In the genomic region with DNA sequence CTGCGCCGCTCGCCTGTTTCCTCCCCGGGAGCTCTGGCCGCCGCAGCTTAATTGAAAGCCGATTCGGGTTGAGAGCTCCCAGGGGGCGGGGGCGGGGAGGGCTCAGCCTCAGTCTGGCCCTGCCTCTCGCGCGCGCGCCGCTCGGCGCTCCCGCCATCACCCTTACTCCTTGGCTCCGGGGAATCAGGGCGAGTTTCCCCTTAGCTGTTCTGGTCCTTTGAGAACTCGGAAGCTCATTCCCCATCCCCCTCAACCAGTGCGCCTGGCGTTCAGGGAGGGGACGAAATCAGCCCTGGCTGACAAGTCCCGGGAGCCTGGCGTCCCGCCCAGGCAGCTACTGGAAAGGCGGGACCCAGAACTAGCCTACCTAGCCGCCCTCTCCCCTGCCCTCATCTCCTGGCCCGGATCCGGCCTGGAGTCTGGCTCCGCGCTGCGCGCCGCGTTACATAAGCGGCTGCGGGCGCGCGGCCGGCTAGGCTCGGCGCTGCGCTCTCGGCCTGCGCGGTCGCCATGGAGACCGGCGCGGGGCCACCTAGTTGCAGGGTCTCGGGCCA, we compare ENCODE assay signal across 10 cellular contexts. TPM values are rescaled to one million over a fixed set of nuclear protein-coding genes. Genes with fewer than 3 reads are reported as not detected.
DNase-seq lines count a peak whose midpoint lies in the region; ATAC-seq and TF ChIP-seq lines count a peak whose summit lies in the region.
"Had no signal": no experiment of that assay in that cellular context is flagged by ENCODE, and none has a peak within 500 bp of the region (broad histone marks: within the 10 kb centered on the region; RNA-seq: fewer than 3 reads in every experiment).

No MANE protein-coding gene starts in this region.

- peaks cover 53% of the 10 kb centered on the region for H3K27me3 ChIP-seq in mesendoderm (ENCODE audit: insufficient read depth, low read length, poor library complexity)

- no peak overlapping the region for H3K18ac ChIP-seq in mesendoderm (ENCODE audit: low read length)

- CTCF ChIA-PET in WTC11 (lab: Charles Lee): interaction anchor here (0.6 to 2.3 kb wide), 8 partner anchors 9 to 221 kb away, joined by 3 to 36 read pairs (median 8); a partner anchor contains a TSS

- TF ChIP-seq CTCF in WTC11 (IDR thresholded peaks at IDR 0.05): no peak

- no peak overlapping the region for H3K27ac ChIP-seq in mesendoderm (ENCODE audit: low read depth, low read length)

- H3K4ac ChIP-seq in mesendoderm (ENCODE audit: low read depth, low read length): no peak overlapping the region

- no peak overlapping the region for H3K9ac ChIP-seq in mesendoderm (ENCODE audit: low read length)

- no CpG with 5 or more reads among the region's 55 CpGs for WGBS in mesendoderm (ENCODE audit: extremely low coverage, insufficient coverage, low lambda C conversion rate)

- H2BK15ac ChIP-seq in mesendoderm (replicated peaks; ENCODE audit: low read depth): no peak overlapping the region

- no peaks in the 10 kb centered on the region for H3K36me3 Mint-ChIP-seq in WTC11

- H3K23ac ChIP-seq in mesendoderm (ENCODE audit: low read length): no peak overlapping the region

- peaks cover 2% of the 10 kb centered on the region; the same call in 1 of the 2 replicates for H3K4me1 Mint-ChIP-seq in WTC11

- no peaks in the 10 kb centered on the region for H3K4me1 ChIP-seq in mesendoderm (ENCODE audit: control insufficient read depth, low read depth, low read length)

- no peak overlapping the region for H2AK5ac ChIP-seq in mesendoderm (ENCODE audit: low read length)

- H3K4me3 Mint-ChIP-seq in WTC11: peak overlapping the region; percentile 66

- H3K4me3 ChIP-seq in mesendoderm (ENCODE audit: low read length): no peak overlapping the region
- H3K4me3 ChIP-seq: K562 had no signal

- ATAC-seq in WTC11: peak; percentile 75
- ATAC-seq in HG02642 (IDR thresholded peaks at IDR 0.05; ENCODE audit: poor library complexity, unreplicated experiment): no peak
- ATAC-seq: activated CD4-positive, CD25-positive, alpha-beta regulatory T cell treated with anti-CD3 and anti-CD28 coated beads, Interleukin-2, amount 50 U/mL, for 24 hours; K562 had no signal

- DNase-seq in DMS153 (lab: John Stamatoyannopoulos, UW) (peak; percentile 64), NCI-H187 (lab: John Stamatoyannopoulos, UW) (peak; percentile 50 to 71), WTC11 (ENCODE audit: low spot score) (peak; percentile 71), mesendoderm (peak; percentile 56), T-helper 9 cell (no peak), SKM-1 treated with dmso at 0.1 percent for 144 hours (lab: John Stamatoyannopoulos, UW; ENCODE audit: unreplicated experiment) (no peak)
- no peak for DNase-seq in activated naive CD4-positive, alpha-beta T cell treated with anti-CD3 and anti-CD28 coated beads, Interleukin-2, amount 50 U/mL, for 16 hours

- peaks cover 99% of the 10 kb centered on the region for H3K27me3 Mint-ChIP-seq in WTC11 (ENCODE audit: low read depth)

- H3K9me3 Mint-ChIP-seq in WTC11: no peaks in the 10 kb centered on the region

- H4K8ac ChIP-seq in mesendoderm (ENCODE audit: low read depth, low read length): no peak overlapping the region

- H3K4me2 ChIP-seq in mesendoderm (ENCODE audit: low read length): peak overlapping the region; percentile 73

- no peak overlapping the region for H2BK5ac ChIP-seq in mesendoderm (ENCODE audit: low read length)

- H3K27ac Mint-ChIP-seq in WTC11: no peak overlapping the region

- H2BK120ac ChIP-seq in mesendoderm (ENCODE audit: low read depth, low read length): no peak overlapping the region

- H3K79me1 ChIP-seq in mesendoderm (ENCODE audit: low read length): no peaks in the 10 kb centered on the region

- H4K5ac ChIP-seq in mesendoderm (ENCODE audit: low read length): no peak overlapping the region

- no peak overlapping the region for H3K56ac ChIP-seq in mesendoderm (ENCODE audit: low read length)

- no peaks in the 10 kb centered on the region for H3K36me3 ChIP-seq in mesendoderm (ENCODE audit: control insufficient read depth, insufficient read depth, low read length)

- POLR2A ChIA-PET in WTC11 (lab: Charles Lee): interaction anchor here (1.2 kb wide), 1 partner anchor 333 kb away, joined by 3 read pairs; no protein-coding TSS in a partner anchor

- no peaks in the 10 kb centered on the region for H3K79me2 ChIP-seq in mesendoderm (ENCODE audit: control insufficient read depth, insufficient read depth, low read length)

TF ChIP-seq in WTC11, 78 proteins besides CTCF, POLR2A, EP300 and RAD21 (continues in another document):
- TF ChIP-seq, protein P1, sequence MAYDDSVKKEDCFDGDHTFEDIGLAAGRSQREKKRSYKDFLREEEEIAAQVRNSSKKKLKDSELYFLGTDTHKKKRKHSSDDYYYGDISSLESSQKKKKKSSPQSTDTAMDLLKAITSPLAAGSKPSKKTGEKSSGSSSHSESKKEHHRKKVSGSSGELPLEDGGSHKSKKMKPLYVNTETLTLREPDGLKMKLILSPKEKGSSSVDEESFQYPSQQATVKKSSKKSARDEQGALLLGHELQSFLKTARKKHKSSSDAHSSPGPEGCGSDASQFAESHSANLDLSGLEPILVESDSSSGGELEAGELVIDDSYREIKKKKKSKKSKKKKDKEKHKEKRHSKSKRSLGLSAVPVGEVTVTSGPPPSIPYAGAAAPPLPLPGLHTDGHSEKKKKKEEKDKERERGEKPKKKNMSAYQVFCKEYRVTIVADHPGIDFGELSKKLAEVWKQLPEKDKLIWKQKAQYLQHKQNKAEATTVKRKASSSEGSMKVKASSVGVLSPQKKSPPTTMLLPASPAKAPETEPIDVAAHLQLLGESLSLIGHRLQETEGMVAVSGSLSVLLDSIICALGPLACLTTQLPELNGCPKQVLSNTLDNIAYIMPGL (CRISPR knock-in tag; IDR thresholded peaks at IDR 0.05): 0 out of 2 replicates have a peak, but pooled peaks have one; percentile 59
- TF ChIP-seq, protein P2, sequence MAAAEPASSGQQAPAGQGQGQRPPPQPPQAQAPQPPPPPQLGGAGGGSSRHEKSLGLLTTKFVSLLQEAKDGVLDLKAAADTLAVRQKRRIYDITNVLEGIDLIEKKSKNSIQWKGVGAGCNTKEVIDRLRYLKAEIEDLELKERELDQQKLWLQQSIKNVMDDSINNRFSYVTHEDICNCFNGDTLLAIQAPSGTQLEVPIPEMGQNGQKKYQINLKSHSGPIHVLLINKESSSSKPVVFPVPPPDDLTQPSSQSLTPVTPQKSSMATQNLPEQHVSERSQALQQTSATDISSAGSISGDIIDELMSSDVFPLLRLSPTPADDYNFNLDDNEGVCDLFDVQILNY (CRISPR knock-in tag; IDR thresholded peaks at IDR 0.05): 0 out of 2 replicates have a peak, but pooled peaks have one; percentile 37
- TF ChIP-seq, protein P3, sequence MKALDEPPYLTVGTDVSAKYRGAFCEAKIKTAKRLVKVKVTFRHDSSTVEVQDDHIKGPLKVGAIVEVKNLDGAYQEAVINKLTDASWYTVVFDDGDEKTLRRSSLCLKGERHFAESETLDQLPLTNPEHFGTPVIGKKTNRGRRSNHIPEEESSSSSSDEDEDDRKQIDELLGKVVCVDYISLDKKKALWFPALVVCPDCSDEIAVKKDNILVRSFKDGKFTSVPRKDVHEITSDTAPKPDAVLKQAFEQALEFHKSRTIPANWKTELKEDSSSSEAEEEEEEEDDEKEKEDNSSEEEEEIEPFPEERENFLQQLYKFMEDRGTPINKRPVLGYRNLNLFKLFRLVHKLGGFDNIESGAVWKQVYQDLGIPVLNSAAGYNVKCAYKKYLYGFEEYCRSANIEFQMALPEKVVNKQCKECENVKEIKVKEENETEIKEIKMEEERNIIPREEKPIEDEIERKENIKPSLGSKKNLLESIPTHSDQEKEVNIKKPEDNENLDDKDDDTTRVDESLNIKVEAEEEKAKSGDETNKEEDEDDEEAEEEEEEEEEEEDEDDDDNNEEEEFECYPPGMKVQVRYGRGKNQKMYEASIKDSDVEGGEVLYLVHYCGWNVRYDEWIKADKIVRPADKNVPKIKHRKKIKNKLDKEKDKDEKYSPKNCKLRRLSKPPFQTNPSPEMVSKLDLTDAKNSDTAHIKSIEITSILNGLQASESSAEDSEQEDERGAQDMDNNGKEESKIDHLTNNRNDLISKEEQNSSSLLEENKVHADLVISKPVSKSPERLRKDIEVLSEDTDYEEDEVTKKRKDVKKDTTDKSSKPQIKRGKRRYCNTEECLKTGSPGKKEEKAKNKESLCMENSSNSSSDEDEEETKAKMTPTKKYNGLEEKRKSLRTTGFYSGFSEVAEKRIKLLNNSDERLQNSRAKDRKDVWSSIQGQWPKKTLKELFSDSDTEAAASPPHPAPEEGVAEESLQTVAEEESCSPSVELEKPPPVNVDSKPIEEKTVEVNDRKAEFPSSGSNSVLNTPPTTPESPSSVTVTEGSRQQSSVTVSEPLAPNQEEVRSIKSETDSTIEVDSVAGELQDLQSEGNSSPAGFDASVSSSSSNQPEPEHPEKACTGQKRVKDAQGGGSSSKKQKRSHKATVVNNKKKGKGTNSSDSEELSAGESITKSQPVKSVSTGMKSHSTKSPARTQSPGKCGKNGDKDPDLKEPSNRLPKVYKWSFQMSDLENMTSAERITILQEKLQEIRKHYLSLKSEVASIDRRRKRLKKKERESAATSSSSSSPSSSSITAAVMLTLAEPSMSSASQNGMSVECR (CRISPR knock-in tag; IDR thresholded peaks at IDR 0.05; ENCODE audit: borderline replicate concordance): peak; percentile 40; the same call in 1 of the 2 replicates
- 0 out of 2 replicates have a peak, but pooled peaks have one; percentile 63 for TF ChIP-seq CBFB (CRISPR knock-in tag; IDR thresholded peaks at IDR 0.05; ENCODE audit: low read depth)
- no peak for TF ChIP-seq ZNF396 (CRISPR knock-in tag; IDR thresholded peaks at IDR 0.05; ENCODE audit: borderline replicate concordance)
- TF ChIP-seq FOXP1 (CRISPR knock-in tag; IDR thresholded peaks at IDR 0.05; ENCODE audit: borderline replicate concordance): peak; percentile 58; the same call in 1 of the 2 replicates

RNA-seq across cellular contexts. Expression of a gene that starts 2.8 kb away (rescaled TPM):
- 6.6 to 8.5 TPM (median 7.2 TPM) in 3 replicates for total RNA-seq in WTC11 (2021)
- polyA plus RNA-seq in mesendoderm (2013, experiment 1 of 2): 20.5 TPM
- polyA plus RNA-seq in mesendoderm (2013, experiment 2 of 2): 21.4 TPM

RNA-seq across cellular contexts. Expression of a gene that starts 23.1 kb away (rescaled TPM):
- 5.8 to 7.1 TPM (median 5.8 TPM) in 3 replicates for total RNA-seq in WTC11 (2021)
- polyA plus RNA-seq in mesendoderm (2013, experiment 1 of 2): 6.3 TPM
- polyA plus RNA-seq in mesendoderm (2013, experiment 2 of 2): 6.2 TPM
- total RNA-seq: K562 had no signal

RNA-seq across cellular contexts. Expression of a gene that starts 58.0 kb away (rescaled TPM):
- 16.5 to 20.5 TPM (median 16.5 TPM) in 3 replicates for total RNA-seq in WTC11 (2021)
- 39.6 TPM for polyA plus RNA-seq in mesendoderm (2013, experiment 1 of 2)
- polyA plus RNA-seq in mesendoderm (2013, experiment 2 of 2): 39.5 TPM

RNA-seq across cellular contexts. Expression of a gene that starts 59.8 kb away (rescaled TPM):
- total RNA-seq in WTC11 (2021): 16.3 to 20.0 TPM (median 16.4 TPM) in 3 replicates
- 10.9 TPM for polyA plus RNA-seq in mesendoderm (2013, experiment 1 of 2)
- polyA plus RNA-seq in mesendoderm (2013, experiment 2 of 2): 10.4 TPM

Comparison
In these comparisons a context has a peak if more than half of its experiments do, and no peak if none do; other contexts are left out.
1. DNase-seq: peak in DMS153 (single experiment), NCI-H187 (2 of 2), WTC11 (single experiment) and mesendoderm (single experiment); none in T-helper 9 cell (single experiment), activated naive CD4-positive, alpha-beta T cell treated with anti-CD3 and anti-CD28 coated beads, Interleukin-2, amount 50 U/mL, for 16 hours (single experiment) and SKM-1 treated with dmso at 0.1 percent for 144 hours (single experiment).